ENCODE assay signal across 1 cellular context in the genomic region with DNA sequence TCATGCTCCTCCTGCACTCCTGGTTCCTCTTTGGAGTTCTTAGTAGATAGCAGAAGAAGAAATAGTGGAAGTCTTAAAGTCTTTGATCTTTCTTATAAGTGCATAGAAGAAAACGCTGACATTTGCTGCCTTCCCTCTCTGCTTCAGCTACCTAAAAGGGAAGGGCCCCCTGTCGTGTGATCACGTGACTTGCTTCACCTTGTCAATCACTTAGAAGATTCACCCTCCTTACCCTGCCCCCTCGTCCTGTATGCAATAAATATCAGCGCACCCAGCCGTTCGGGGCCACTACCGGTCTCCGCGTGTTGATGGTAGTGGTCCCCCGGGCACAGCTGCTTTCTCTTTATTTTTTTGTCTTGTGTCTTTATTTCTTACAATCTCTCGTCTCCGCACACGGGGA.
TF ChIP-seq lines count a peak whose summit lies in the region.

No MANE protein-coding gene starts in this region.

TF ChIP-seq in K562, 482 proteins besides CTCF, POLR2A, EP300 and RAD21:
- TF ChIP-seq, protein P1, sequence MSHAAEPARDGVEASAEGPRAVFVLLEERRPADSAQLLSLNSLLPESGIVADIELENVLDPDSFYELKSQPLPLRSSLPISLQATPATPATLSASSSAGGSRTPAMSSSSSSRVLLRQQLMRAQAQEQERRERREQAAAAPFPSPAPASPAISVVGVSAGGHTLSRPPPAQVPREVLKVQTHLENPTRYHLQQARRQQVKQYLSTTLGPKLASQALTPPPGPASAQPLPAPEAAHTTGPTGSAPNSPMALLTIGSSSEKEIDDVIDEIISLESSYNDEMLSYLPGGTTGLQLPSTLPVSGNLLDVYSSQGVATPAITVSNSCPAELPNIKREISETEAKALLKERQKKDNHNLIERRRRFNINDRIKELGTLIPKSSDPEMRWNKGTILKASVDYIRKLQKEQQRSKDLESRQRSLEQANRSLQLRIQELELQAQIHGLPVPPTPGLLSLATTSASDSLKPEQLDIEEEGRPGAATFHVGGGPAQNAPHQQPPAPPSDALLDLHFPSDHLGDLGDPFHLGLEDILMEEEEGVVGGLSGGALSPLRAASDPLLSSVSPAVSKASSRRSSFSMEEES (CRISPR knock-in tag; IDR thresholded peaks at IDR 0.05), result peak; percentile 18; the same call in 1 of the 2 replicates
